In the genomic region with DNA sequence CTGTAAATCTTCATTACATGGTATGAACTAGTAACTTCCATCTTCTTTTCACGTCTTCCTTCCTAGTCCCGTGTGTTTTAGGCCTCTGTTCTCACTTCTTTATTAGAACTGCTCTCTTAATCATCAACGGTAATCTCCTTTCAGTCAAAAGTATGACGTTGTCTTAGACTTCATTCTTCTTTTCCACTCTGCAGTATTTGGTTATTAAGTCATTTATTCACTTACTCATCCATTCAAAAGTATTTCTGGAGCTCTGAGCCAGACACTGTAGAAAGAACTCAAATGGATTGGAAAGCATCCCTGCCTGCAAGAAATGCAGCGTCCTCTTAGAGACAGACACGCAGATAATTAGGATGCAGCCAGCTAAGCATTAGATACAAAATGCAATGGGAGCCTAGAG, we compare ENCODE assay signal across 23 cellular contexts.
"Had no signal": no experiment of that assay in that cellular context is flagged by ENCODE, and none has a peak within 500 bp of the region (broad histone marks: within the 10 kb centered on the region; RNA-seq: fewer than 3 reads in every experiment).

No MANE protein-coding gene starts in this region.

- H3K4me3 ChIP-seq: gastroesophageal sphincter, lower lobe of right lung, mucosa of descending colon, SK-N-MC, spleen, thoracic aorta, upper lobe of right lung had no signal

- H3K27me3 Mint-ChIP-seq: activated CD4-positive, alpha-beta memory T cell treated with anti-CD3 and anti-CD28 coated beads, Interleukin-2, amount 10 ng/mL, durations not matched to agents 7 days and 5 days; naive B cell; progenitor cell of endocrine pancreas; T-helper 17 cell had no signal

- ATAC-seq: left colon, mucosa of descending colon, T-helper 17 cell had no signal

- H3K36me3 ChIP-seq: lower lobe of right lung, spleen, thoracic aorta, upper lobe of right lung had no signal

- H3K27ac ChIP-seq: gastroesophageal sphincter, lower lobe of right lung, SK-N-MC, spleen, thoracic aorta, upper lobe of right lung had no signal

- H3K27ac Mint-ChIP-seq: activated CD4-positive, alpha-beta memory T cell treated with anti-CD3 and anti-CD28 coated beads, Interleukin-2, amount 10 ng/mL, durations not matched to agents 7 days and 5 days; activated T-helper 1 cell treated with anti-CD3 and anti-CD28 coated beads, Interleukin-12 subunit alpha, Interleukin-12 subunit beta, Interleukin-2, Interleukin-4 antibody, amounts not matched to agents 30 ng/mL and 10 ng/mL and 1 ng/mL, durations not matched to agents 14 hours and 24 hours and 36 hours; naive B cell; progenitor cell of endocrine pancreas; T-helper 17 cell had no signal

- H3K4me3 Mint-ChIP-seq: activated CD4-positive, alpha-beta memory T cell treated with anti-CD3 and anti-CD28 coated beads, Interleukin-2, amount 10 ng/mL, durations not matched to agents 7 days and 5 days; activated T-helper 1 cell treated with anti-CD3 and anti-CD28 coated beads, Interleukin-12 subunit alpha, Interleukin-12 subunit beta, Interleukin-2, Interleukin-4 antibody, amounts not matched to agents 30 ng/mL and 10 ng/mL and 1 ng/mL, durations not matched to agents 14 hours and 24 hours and 36 hours; naive B cell; T-helper 17 cell had no signal

- H3K4me1 ChIP-seq: lower lobe of right lung, spleen, upper lobe of right lung had no signal

- DNase-seq: activated CD4-positive, alpha-beta memory T cell treated with anti-CD3 and anti-CD28 coated beads, Interleukin-2, amount 10 ng/mL, durations not matched to agents 7 days and 5 days; activated CD4-positive, alpha-beta T cell treated with anti-CD3 and anti-CD28 coated beads for 48 hours; activated CD4-positive, CD25-positive, alpha-beta regulatory T cell; activated gamma-delta T cell; activated naive CD4-positive, alpha-beta T cell treated with anti-CD3 and anti-CD28 coated beads, Interleukin-2, amount 50 U/mL, for 16 hours; dermis blood vessel endothelial cell; effector CD8-positive, alpha-beta T cell; islet precursor cell; lower lobe of right lung; mucosa of descending colon; naive B cell; spleen; stimulated activated CD4-positive, alpha-beta T cell treated with anti-CD3 and anti-CD28 coated beads, Interleukin-4, amount 100 ng/mL, for 1 hour; stimulated activated naive CD4-positive, alpha-beta T cell; SW 1271; T-helper 17 cell; upper lobe of right lung had no signal

- H3K4me1 Mint-ChIP-seq: activated CD4-positive, alpha-beta memory T cell treated with anti-CD3 and anti-CD28 coated beads, Interleukin-2, amount 10 ng/mL, durations not matched to agents 7 days and 5 days; naive B cell; T-helper 17 cell had no signal

- H3K9me3 Mint-ChIP-seq: activated CD4-positive, alpha-beta memory T cell treated with anti-CD3 and anti-CD28 coated beads, Interleukin-2, amount 10 ng/mL, durations not matched to agents 7 days and 5 days; activated T-helper 1 cell treated with anti-CD3 and anti-CD28 coated beads, Interleukin-12 subunit alpha, Interleukin-12 subunit beta, Interleukin-2, Interleukin-4 antibody, amounts not matched to agents 30 ng/mL and 10 ng/mL and 1 ng/mL, durations not matched to agents 14 hours and 24 hours and 36 hours had no signal

- H3K9me3 ChIP-seq: gastroesophageal sphincter, lower lobe of right lung, mucosa of descending colon, spleen, thoracic aorta, upper lobe of right lung had no signal

- H3K27me3 ChIP-seq: gastroesophageal sphincter, spleen, upper lobe of right lung had no signal

- H3K36me3 Mint-ChIP-seq: naive B cell had no signal
